In genomic region chr5:59587489-59588337, GRCh38 we compare ENCODE assay signal across 10 cellular contexts.
A peak's percentile ranks its signal among the peaks of the same experiment; 100 is the strongest.
DNase-seq lines count a peak whose midpoint lies in the region; ATAC-seq lines count a peak whose summit lies in the region.
"Had no signal": no experiment of that assay in that cellular context is flagged by ENCODE, and none has a peak within 500 bp of the region (broad histone marks: within the 10 kb centered on the region; RNA-seq: fewer than 3 reads in every experiment).

No MANE protein-coding gene starts in this region.

- no peaks in the 10 kb centered on the region for H3K36me3 Mint-ChIP-seq in stimulated activated effector memory CD8-positive, alpha-beta T cell treated with anti-CD3 and anti-CD28 coated beads, Interleukin-12 subunit alpha, Interleukin-12 subunit beta, amount 100 ng/mL, for 72 hours
- H3K36me3 Mint-ChIP-seq in activated naive CD4-positive, alpha-beta T cell treated with anti-CD3 and anti-CD28 coated beads for 36 hours (ENCODE audit: low read depth): no peaks in the 10 kb centered on the region

- H3K27ac Mint-ChIP-seq in stimulated activated effector memory CD8-positive, alpha-beta T cell treated with anti-CD3 and anti-CD28 coated beads, Interleukin-12 subunit alpha, Interleukin-12 subunit beta, amount 100 ng/mL, for 72 hours: no peak overlapping the region
- no peak overlapping the region for H3K27ac Mint-ChIP-seq in activated naive CD4-positive, alpha-beta T cell treated with anti-CD3 and anti-CD28 coated beads for 36 hours
- H3K27ac Mint-ChIP-seq: memory B cell had no signal

- peak overlapping the region; percentile 48 for H3K27ac ChIP-seq in caudate nucleus (ENCODE audit: low read depth, low read length)
- H3K27ac ChIP-seq: HL-60 had no signal

- H3K9me3 Mint-ChIP-seq in stimulated activated effector memory CD8-positive, alpha-beta T cell treated with anti-CD3 and anti-CD28 coated beads, Interleukin-12 subunit alpha, Interleukin-12 subunit beta, amount 100 ng/mL, for 72 hours: no peaks in the 10 kb centered on the region
- no peaks in the 10 kb centered on the region for H3K9me3 Mint-ChIP-seq in activated naive CD4-positive, alpha-beta T cell treated with anti-CD3 and anti-CD28 coated beads for 36 hours
- H3K9me3 Mint-ChIP-seq: memory B cell had no signal

- peaks cover 21% of the 10 kb centered on the region for H3K27me3 Mint-ChIP-seq in activated naive CD4-positive, alpha-beta T cell treated with anti-CD3 and anti-CD28 coated beads for 36 hours (ENCODE audit: low read depth)
- H3K27me3 Mint-ChIP-seq: memory B cell had no signal

- intact Hi-C loops in activated naive CD4-positive, alpha-beta T cell treated with anti-CD3 and anti-CD28 coated beads for 36 hours (cut with micrococcal nuclease): no loop called here

- CTCF ChIA-PET in activated naive CD4-positive, alpha-beta T cell treated with anti-CD3 and anti-CD28 coated beads for 36 hours (lab: Charles Lee): interaction anchor here (0.9 kb wide), 1 partner anchor 82 kb away, joined by 4 read pairs; no protein-coding TSS in a partner anchor

- DNase-seq in DMS114 treated with DMSO at 0.1 percent for 48 hours (lab: John Stamatoyannopoulos, UW; ENCODE audit: unreplicated experiment) (peak; percentile 51), NCI-H2029 (lab: John Stamatoyannopoulos, UW) (peak; percentile 62), caudate nucleus (lab: John Stamatoyannopoulos, UW) (peak; percentile 9 to 94 (median 79)), iris pigment epithelial cell (ENCODE audit: low read depth) (peak; percentile 85)
- DNase-seq in stimulated activated effector memory CD8-positive, alpha-beta T cell treated with anti-CD3 and anti-CD28 coated beads, Interleukin-12 subunit alpha, Interleukin-12 subunit beta, amount 100 ng/mL, for 72 hours (ENCODE audit: low spot score in 2 of 2): no peak
- DNase-seq in activated naive CD4-positive, alpha-beta T cell treated with anti-CD3 and anti-CD28 coated beads for 36 hours: no peak

- ATAC-seq in stimulated activated effector memory CD8-positive, alpha-beta T cell treated with anti-CD3 and anti-CD28 coated beads, Interleukin-12 subunit alpha, Interleukin-12 subunit beta, amount 100 ng/mL, for 72 hours: peak; percentile 19
- no peak for ATAC-seq in GM18502 (IDR thresholded peaks at IDR 0.05; ENCODE audit: poor library complexity, unreplicated experiment)
- ATAC-seq in GM18520 (IDR thresholded peaks at IDR 0.05; ENCODE audit: unreplicated experiment): no peak

- peak overlapping the region; percentile 54 for H3K4me3 Mint-ChIP-seq in stimulated activated effector memory CD8-positive, alpha-beta T cell treated with anti-CD3 and anti-CD28 coated beads, Interleukin-12 subunit alpha, Interleukin-12 subunit beta, amount 100 ng/mL, for 72 hours
- no peak overlapping the region for H3K4me3 Mint-ChIP-seq in activated naive CD4-positive, alpha-beta T cell treated with anti-CD3 and anti-CD28 coated beads for 36 hours
- H3K4me3 Mint-ChIP-seq: memory B cell had no signal

- H3K4me1 Mint-ChIP-seq in stimulated activated effector memory CD8-positive, alpha-beta T cell treated with anti-CD3 and anti-CD28 coated beads, Interleukin-12 subunit alpha, Interleukin-12 subunit beta, amount 100 ng/mL, for 72 hours: no peaks in the 10 kb centered on the region
- H3K4me1 Mint-ChIP-seq in activated naive CD4-positive, alpha-beta T cell treated with anti-CD3 and anti-CD28 coated beads for 36 hours (ENCODE audit: low read depth): peaks cover 10% of the 10 kb centered on the region

Comparison
In these comparisons a context has a peak if more than half of its experiments do, and no peak if none do; other contexts are left out.
1. DNase-seq: peak in DMS114 treated with DMSO at 0.1 percent for 48 hours (single experiment), NCI-H2029 (single experiment), caudate nucleus (61 of 61) and iris pigment epithelial cell (single experiment); none in stimulated activated effector memory CD8-positive, alpha-beta T cell treated with anti-CD3 and anti-CD28 coated beads, Interleukin-12 subunit alpha, Interleukin-12 subunit beta, amount 100 ng/mL, for 72 hours (0 of 2) and activated naive CD4-positive, alpha-beta T cell treated with anti-CD3 and anti-CD28 coated beads for 36 hours (single experiment).